ENCODE assay signal across 24 cellular contexts in the genomic region with DNA sequence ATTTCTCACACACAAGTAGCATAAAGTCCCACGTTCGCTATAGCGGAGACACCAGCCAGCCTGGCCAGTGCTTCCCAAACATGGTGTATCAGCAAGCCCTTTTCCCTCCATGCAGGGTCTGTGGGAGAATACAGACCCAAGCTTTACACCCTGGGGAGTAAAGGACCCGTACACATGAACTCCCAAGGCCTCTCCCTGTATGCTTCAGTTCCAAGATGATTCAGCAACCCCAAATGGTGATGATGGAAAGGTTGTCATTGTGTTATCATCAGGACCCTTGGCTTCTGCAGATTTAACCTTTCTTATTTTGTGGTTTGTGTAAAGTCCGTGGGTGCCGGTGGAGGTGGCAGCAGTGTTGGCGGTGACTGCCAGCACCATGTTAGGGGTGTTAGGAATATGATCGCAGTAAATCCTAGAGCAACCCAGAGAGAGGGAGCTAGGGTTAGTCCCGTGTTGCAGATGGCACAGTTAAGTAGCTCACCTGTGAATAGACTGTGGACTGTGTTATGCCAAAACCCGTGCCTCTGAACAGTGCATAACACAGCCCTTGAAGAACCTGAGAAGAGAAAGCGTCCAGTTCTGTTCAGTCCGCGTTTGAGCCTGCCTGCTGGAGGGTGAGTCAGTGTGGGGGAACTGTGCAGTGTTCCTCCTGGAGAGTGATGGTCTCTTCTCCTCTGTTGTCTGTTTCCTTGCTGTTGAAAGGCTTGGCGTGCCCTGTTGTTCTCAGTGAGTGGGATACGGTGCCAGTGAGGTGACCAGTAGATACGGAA.
"Had no signal": no experiment of that assay in that cellular context is flagged by ENCODE, and none has a peak within 500 bp of the region (broad histone marks: within the 10 kb centered on the region; RNA-seq: fewer than 3 reads in every experiment).

No MANE protein-coding gene starts in this region.

- H3K4me1 ChIP-seq: adrenal gland, gastroesophageal sphincter, heart left ventricle, left lung, neural progenitor cell, tibial nerve had no signal

- H3K9me3 Mint-ChIP-seq: activated T-cell treated with anti-CD3 and anti-CD28 coated beads, Interleukin-2, amount 50 U/mL, for 24 hours; T-helper 1 cell treated with Interleukin-12 subunit alpha and Interleukin-12 subunit beta and Interleukin-4 antibody, amounts not matched to agents 30 μg/mL and 1 μg/mL, for 36 hours had no signal

- H3K36me3 Mint-ChIP-seq: stimulated activated naive B cell treated with anti-CD40 and anti-IgM and Interleukin-4, amounts not matched to agents 10 μg/mL and 1 μg/mL and 100 μg/mL, for 72 hours had no signal

- DNase-seq: activated CD4-positive, alpha-beta T cell treated with anti-CD3 and anti-CD28 coated beads, Interleukin-2, amount 50 U/mL, for 48 hours; activated CD8-positive, alpha-beta memory T cell treated with anti-CD3 and anti-CD28 coated beads for 24 hours; activated gamma-delta T cell; activated naive CD4-positive, alpha-beta T cell treated with anti-CD3 and anti-CD28 coated beads, Interleukin-2, amount 50 U/mL, for 16 hours; activated T-cell treated with anti-CD3 and anti-CD28 coated beads, Interleukin-2, amount 50 U/mL, for 24 hours; adrenal gland; aorta; heart left ventricle; left lung; occipital lobe; right cardiac atrium; stimulated activated CD4-positive, alpha-beta T cell treated with anti-CD3 and anti-CD28 coated beads, Interleukin-15, amount 100 ng/mL, for 24 hours; stimulated activated CD4-positive, alpha-beta T cell treated with anti-CD3 and anti-CD28 coated beads, Interleukin-2, amount 100 ng/mL, for 24 hours; stimulated activated naive B cell treated with anti-CD40 and anti-IgM and Interleukin-4, amounts not matched to agents 10 μg/mL and 1 μg/mL and 100 μg/mL, for 72 hours; SW 1271; T-helper 9 cell had no signal

- H3K4me3 ChIP-seq: adrenal gland, cardiac muscle cell, gastroesophageal sphincter, heart left ventricle, left lung, lung, neural progenitor cell, tibial nerve had no signal

- H3K4me3 Mint-ChIP-seq: activated T-cell treated with anti-CD3 and anti-CD28 coated beads, Interleukin-2, amount 50 U/mL, for 24 hours; brain; neural progenitor cell; stimulated activated naive B cell treated with anti-CD40 and anti-IgM and Interleukin-4, amounts not matched to agents 10 μg/mL and 1 μg/mL and 100 μg/mL, for 72 hours; T-helper 1 cell treated with Interleukin-12 subunit alpha and Interleukin-12 subunit beta and Interleukin-4 antibody, amounts not matched to agents 30 μg/mL and 1 μg/mL, for 36 hours had no signal

- H3K36me3 ChIP-seq: adrenal gland, cardiac muscle cell, gastroesophageal sphincter, heart left ventricle, left lung, neural progenitor cell, tibial nerve had no signal

- H3K9me3 ChIP-seq: adrenal gland, gastroesophageal sphincter, heart left ventricle, left lung had no signal

- H3K27ac ChIP-seq: adrenal gland, cardiac muscle cell, gastroesophageal sphincter, heart left ventricle, left lung, neural progenitor cell, tibial nerve, VCaP had no signal

- H3K27me3 Mint-ChIP-seq: activated T-cell treated with anti-CD3 and anti-CD28 coated beads, Interleukin-2, amount 50 U/mL, for 24 hours; brain had no signal

- H3K27ac Mint-ChIP-seq: brain; neural progenitor cell; stimulated activated naive B cell treated with anti-CD40 and anti-IgM and Interleukin-4, amounts not matched to agents 10 μg/mL and 1 μg/mL and 100 μg/mL, for 72 hours; T-helper 1 cell treated with Interleukin-12 subunit alpha and Interleukin-12 subunit beta and Interleukin-4 antibody, amounts not matched to agents 30 μg/mL and 1 μg/mL, for 36 hours had no signal

- H3K27me3 ChIP-seq: adrenal gland, cardiac muscle cell, left lung, neural progenitor cell, tibial nerve had no signal

- H3K4me1 Mint-ChIP-seq: stimulated activated naive B cell treated with anti-CD40 and anti-IgM and Interleukin-4, amounts not matched to agents 10 μg/mL and 1 μg/mL and 100 μg/mL, for 72 hours had no signal

- ATAC-seq: gastroesophageal sphincter; heart left ventricle; left lung; right cardiac atrium; stimulated activated naive B cell treated with anti-CD40 and anti-IgM and Interleukin-4, amounts not matched to agents 10 μg/mL and 1 μg/mL and 100 μg/mL, for 72 hours had no signal
